8 cellular contexts compared by ENCODE assay signal in genomic region chr17:7394452-7395191, GRCh38. TPM values are rescaled to one million over a fixed set of nuclear protein-coding genes. Genes with fewer than 3 reads are reported as not detected.
DNase-seq lines count a peak whose midpoint lies in the region; ATAC-seq and TF ChIP-seq lines count a peak whose summit lies in the region.

Gene PLSCR3 (minus strand): TSS chr17:7394525. CDS start chr17:7394110, 415 bp downstream.

- intact Hi-C loops in Right ventricle myocardium superior (cut with DNase I) (loop anchor here (5.0 kb wide), 1 partner anchor 37 kb away; the partner anchor contains the start of gene TMEM95), thyroid gland (cut with DNase I) (no loop called here)

- peak; percentile 88 for ATAC-seq in activated naive CD8-positive, alpha-beta T cell treated with anti-CD3 and anti-CD28 coated beads, Interleukin-2, amount 50 U/mL, for 24 hours
- ATAC-seq in Right ventricle myocardium superior (ENCODE audit: poor library complexity): peak; percentile 95

- WGBS in thyroid gland, 2 donors: 1 to 5% methylated on average over 12 to 15 of the region's 71 CpGs

- peak within 1 kb of the TSS; percentile 94 for H3K4me2 ChIP-seq in parathyroid adenoma (ENCODE audit: low read length)

- peak within 1 kb of the TSS; percentile 87 for H2AFZ ChIP-seq in parathyroid adenoma

- no peaks in the 10 kb centered on the region for H3K9me3 Mint-ChIP-seq in activated naive CD8-positive, alpha-beta T cell treated with anti-CD3 and anti-CD28 coated beads, Interleukin-2, amount 50 U/mL, for 24 hours

- H3K79me2 ChIP-seq in parathyroid adenoma: no peaks in the 10 kb centered on the region

- peak; percentile 87 for DNase-seq in ELR (ENCODE audit: low read depth)
- peak; percentile 77 for DNase-seq in GOT3 (lab: John Stamatoyannopoulos, UW)
- DNase-seq in M059J (ENCODE audit: low read depth): peak; percentile 77
- DNase-seq in SW480 (ENCODE audit: low spot score): peak; percentile 90
- DNase-seq in activated naive CD8-positive, alpha-beta T cell treated with anti-CD3 and anti-CD28 coated beads, Interleukin-2, amount 50 U/mL, for 24 hours: peak; percentile 89
- DNase-seq in Right ventricle myocardium superior: peak; percentile 95
- DNase-seq in thyroid gland: peak; percentile 86 to 89

- H3K27me3 Mint-ChIP-seq in activated naive CD8-positive, alpha-beta T cell treated with anti-CD3 and anti-CD28 coated beads, Interleukin-2, amount 50 U/mL, for 24 hours: no peaks in the 10 kb centered on the region

- TF ChIP-seq CTCF in parathyroid adenoma (IDR thresholded peaks at IDR 0.05) (peak; percentile 3), thyroid gland (IDR thresholded peaks at IDR 0.05) (peak in 5 of 6 experiments; percentile 20 to 46 (median 41))

- H3K4me3 ChIP-seq in parathyroid adenoma (ENCODE audit: low read depth, low read length) (peak within 1 kb of the TSS; percentile 89), thyroid gland (replicated peaks in 1 of 3) (peak within 1 kb of the TSS; percentile 65 to 79 (median 67))

- H3K36me3 ChIP-seq in parathyroid adenoma (ENCODE audit: control insufficient read depth, insufficient read depth, low read length) (no peaks in the 10 kb centered on the region), thyroid gland (peaks cover 0 to 5% of the 10 kb centered on the region in 2 donors)

- peak in 1 of 2 donors; percentile 91 for TF ChIP-seq POLR2A in thyroid gland (IDR thresholded peaks at IDR 0.05)

- H3K4me1 ChIP-seq in parathyroid adenoma: peaks cover 2% of the 10 kb centered on the region
- peaks cover 11 to 18% of the 10 kb centered on the region in 2 donors for H3K4me1 ChIP-seq in thyroid gland

- H3K9ac ChIP-seq in parathyroid adenoma: peak within 1 kb of the TSS; percentile 55

- no peaks in the 10 kb centered on the region for H3K9me3 ChIP-seq in parathyroid adenoma (ENCODE audit: control insufficient read depth, low read length)
- H3K9me3 ChIP-seq in thyroid gland: no peaks in the 10 kb centered on the region

- H3K27ac ChIP-seq in parathyroid adenoma (peak within 1 kb of the TSS; percentile 88), thyroid gland (peak within 1 kb of the TSS; percentile 72 to 93 (median 92))

- H3K27me3 ChIP-seq in parathyroid adenoma (ENCODE audit: control insufficient read depth, insufficient read depth, low read length): no peaks in the 10 kb centered on the region
- H3K27me3 ChIP-seq in thyroid gland: no peaks in the 10 kb centered on the region

- H3K4me3 Mint-ChIP-seq in activated naive CD8-positive, alpha-beta T cell treated with anti-CD3 and anti-CD28 coated beads, Interleukin-2, amount 50 U/mL, for 24 hours: peak within 1 kb of the TSS; percentile 94

- H3K36me3 Mint-ChIP-seq in activated naive CD8-positive, alpha-beta T cell treated with anti-CD3 and anti-CD28 coated beads, Interleukin-2, amount 50 U/mL, for 24 hours (ENCODE audit: low read depth): peaks cover 6% of the 10 kb centered on the region

- peak within 1 kb of the TSS; percentile 90 for H3K27ac Mint-ChIP-seq in activated naive CD8-positive, alpha-beta T cell treated with anti-CD3 and anti-CD28 coated beads, Interleukin-2, amount 50 U/mL, for 24 hours

- H3K4me1 Mint-ChIP-seq in activated naive CD8-positive, alpha-beta T cell treated with anti-CD3 and anti-CD28 coated beads, Interleukin-2, amount 50 U/mL, for 24 hours: peaks cover 20% of the 10 kb centered on the region

RNA-seq across cellular contexts. Expression of gene PLSCR3, which starts in this region (rescaled TPM):
- 17.0 and 29.2 TPM in 2 replicates for total RNA-seq in M059J (2014; rRNA removed; shearing (Covaris generic))
- 14.0 TPM for total RNA-seq in Right ventricle myocardium superior
- 10 to 100 TPM; 18.3 to 21.6 (median 19.9) TPM for total RNA-seq in thyroid gland

Comparison
In these comparisons a context has a peak if more than half of its experiments do, and no peak if none do; other contexts are left out.
1. Peak in every context shown above with its lines: DNase-seq, ATAC-seq, H3K4me3 ChIP-seq and H3K27ac ChIP-seq.